26 cellular contexts compared by ENCODE assay signal in genomic region chr1:178352790-178353416, GRCh38.
"Had no signal": no experiment of that assay in that cellular context is flagged by ENCODE, and none has a peak within 500 bp of the region (broad histone marks: within the 10 kb centered on the region; RNA-seq: fewer than 3 reads in every experiment).

No MANE protein-coding gene starts in this region.

- H3K4me1 Mint-ChIP-seq: mesothelial cell of epicardium; naive thymus-derived CD4-positive, alpha-beta T cell; neural progenitor cell; stimulated activated memory B cell treated with anti-CD40 and anti-IgM and Interleukin-4, amounts not matched to agents 10 μg/mL and 1 μg/mL and 100 μg/mL, for 72 hours had no signal

- H3K27ac ChIP-seq: epithelial cell of prostate, gastrocnemius medialis, neural progenitor cell, parathyroid adenoma, sigmoid colon, thoracic aorta, tibial nerve, vagina had no signal

- H3K27me3 Mint-ChIP-seq: effector memory CD8-positive, alpha-beta T cell; progenitor cell of endocrine pancreas; stimulated activated naive CD8-positive, alpha-beta T cell treated with anti-CD3 and anti-CD28 coated beads, Interleukin-15, Interleukin-2, amounts not matched to agents 100 ng/mL and 50 ng/mL, for 24 hours had no signal

- H3K36me3 Mint-ChIP-seq: neural progenitor cell had no signal

- H3K4me2 ChIP-seq: neural progenitor cell had no signal

- H3K9me3 Mint-ChIP-seq: neural progenitor cell had no signal

- H3K4me3 ChIP-seq: gastrocnemius medialis, lung, mucosa of descending colon, neural progenitor cell, sigmoid colon, thoracic aorta, tibial nerve, vagina had no signal

- H3K27me3 ChIP-seq: gastrocnemius medialis, neural progenitor cell, sigmoid colon, tibial nerve, vagina had no signal

- H3K9me3 ChIP-seq: gastrocnemius medialis, sigmoid colon, thoracic aorta, vagina had no signal

- ATAC-seq: effector memory CD8-positive, alpha-beta T cell; esophagus mucosa; gastrocnemius medialis; left lobe of liver; mucosa of descending colon; naive thymus-derived CD4-positive, alpha-beta T cell; stimulated activated memory B cell treated with anti-CD40 and anti-IgM and Interleukin-4, amounts not matched to agents 10 μg/mL and 1 μg/mL and 100 μg/mL, for 72 hours had no signal

- DNase-seq: cortex of kidney; effector memory CD8-positive, alpha-beta T cell; foreskin fibroblast; gastrocnemius medialis; head of caudate nucleus; kidney; mesenchymal stem cell; mucosa of descending colon; naive thymus-derived CD4-positive, alpha-beta T cell; sigmoid colon; stimulated activated CD4-positive, alpha-beta T cell treated with anti-CD3 and anti-CD28 coated beads, Interleukin-2, amount 100 ng/mL, for 24 hours; stimulated activated CD4-positive, alpha-beta T cell treated with anti-CD3 and anti-CD28 coated beads, Interleukin-4, amount 100 ng/mL, for 24 hours had no signal

- H3K4me3 Mint-ChIP-seq: effector memory CD8-positive, alpha-beta T cell; mesothelial cell of epicardium; naive thymus-derived CD4-positive, alpha-beta T cell; nephron; neural progenitor cell; stimulated activated memory B cell treated with anti-CD40 and anti-IgM and Interleukin-4, amounts not matched to agents 10 μg/mL and 1 μg/mL and 100 μg/mL, for 72 hours; stimulated activated naive CD8-positive, alpha-beta T cell treated with anti-CD3 and anti-CD28 coated beads, Interleukin-15, Interleukin-2, amounts not matched to agents 100 ng/mL and 50 ng/mL, for 24 hours had no signal

- H3K4me1 ChIP-seq: neural progenitor cell, parathyroid adenoma, sigmoid colon, tibial nerve, vagina had no signal

- H3K36me3 ChIP-seq: gastrocnemius medialis, neural progenitor cell, sigmoid colon, thoracic aorta, vagina had no signal

- H3K27ac Mint-ChIP-seq: effector memory CD8-positive, alpha-beta T cell; mesothelial cell of epicardium; naive thymus-derived CD4-positive, alpha-beta T cell; nephron; neural progenitor cell; progenitor cell of endocrine pancreas; stimulated activated memory B cell treated with anti-CD40 and anti-IgM and Interleukin-4, amounts not matched to agents 10 μg/mL and 1 μg/mL and 100 μg/mL, for 72 hours; stimulated activated naive CD8-positive, alpha-beta T cell treated with anti-CD3 and anti-CD28 coated beads, Interleukin-15, Interleukin-2, amounts not matched to agents 100 ng/mL and 50 ng/mL, for 24 hours had no signal

- H2AFZ ChIP-seq: neural progenitor cell, parathyroid adenoma had no signal
